In genomic region chr4:7761312-7761711, GRCh38 we compare ENCODE assay signal across 1 cellular context.
TF ChIP-seq lines count a peak whose summit lies in the region.

No MANE protein-coding gene starts in this region.

TF ChIP-seq in HCT116, 20 proteins besides CTCF, POLR2A, EP300 and RAD21 (continued from another document):
- no peak for TF ChIP-seq EZH2phosphoT487 (IDR thresholded peaks at IDR 0.05; ENCODE audit: borderline replicate concordance)
- no peak for TF ChIP-seq SP1 (IDR thresholded peaks at IDR 0.05; ENCODE audit: low read depth)
- TF ChIP-seq FOSL1 (IDR thresholded peaks at IDR 0.05; ENCODE audit: low read depth), result no peak
- no peak for TF ChIP-seq ZBTB33 (IDR thresholded peaks at IDR 0.05; ENCODE audit: extremely low read depth, insufficient replicate concordance, low read length)
- TF ChIP-seq REST (IDR thresholded peaks at IDR 0.05; ENCODE audit: low read depth), result no peak
- no peak for TF ChIP-seq ZFX (IDR thresholded peaks at IDR 0.05)
- TF ChIP-seq TCF7L2 (IDR thresholded peaks at IDR 0.05; ENCODE audit: borderline replicate concordance, extremely low read depth, insufficient read depth, insufficient read length), result no peak
- TF ChIP-seq CEBPB (IDR thresholded peaks at IDR 0.05; ENCODE audit: low read depth), result no peak
- TF ChIP-seq SIN3A (IDR thresholded peaks at IDR 0.05; ENCODE audit: low read depth), result no peak
- TF ChIP-seq EGR1 (IDR thresholded peaks at IDR 0.05; ENCODE audit: low read depth), result no peak
- no peak for TF ChIP-seq JUND (IDR thresholded peaks at IDR 0.05)
- no peak for TF ChIP-seq EZH2 (IDR thresholded peaks at IDR 0.05)
- no peak for TF ChIP-seq ELF1 (IDR thresholded peaks at IDR 0.05; ENCODE audit: borderline replicate concordance, low read depth)
- no peak for TF ChIP-seq CBX3 (IDR thresholded peaks at IDR 0.05; ENCODE audit: low read depth)
- no peak for TF ChIP-seq POLR2AphosphoS5 (IDR thresholded peaks at IDR 0.05; ENCODE audit: low read depth, low read length)
